ENCODE assay signal across 24 cellular contexts in genomic region chr22:40030757-40031092, GRCh38. TPM values are rescaled to one million over a fixed set of nuclear protein-coding genes. Genes with fewer than 3 reads are reported as not detected.
DNase-seq lines count a peak whose midpoint lies in the region; ATAC-seq, FAIRE-seq and TF ChIP-seq lines count a peak whose summit lies in the region.
"Had no signal": no experiment of that assay in that cellular context is flagged by ENCODE, and none has a peak within 500 bp of the region (broad histone marks: within the 10 kb centered on the region; RNA-seq: fewer than 3 reads in every experiment).

No MANE protein-coding gene starts in this region.

- H3K18ac ChIP-seq in H1 (ENCODE audit: extremely low read depth, low read length) = peak overlapping the region; percentile 19; the same call in 1 of the 2 replicates

- H2AK5ac ChIP-seq in H1 (ENCODE audit: low read depth, low read length) = no peak overlapping the region

- H3K9me3 ChIP-seq in H1 (ENCODE audit: insufficient read depth in 2 of 2, low read depth in 1 of 2, low read length in 1 of 2) (no peaks in the 10 kb centered on the region), upper lobe of right lung (no peaks in the 10 kb centered on the region), psoas muscle (no peaks in the 10 kb centered on the region)
- H3K9me3 ChIP-seq: right atrium auricular region, stomach had no signal

- no peak overlapping the region for H2BK20ac ChIP-seq in H1 (ENCODE audit: low read length)

- H3K9ac ChIP-seq in H1 (replicated peaks in 1 of 4; ENCODE audit: extremely low read depth in 1 of 4, low read depth in 3 of 4, low read length in 3 of 4) = no peak overlapping the region; a peak in 1 of 7 replicates

- ATAC-seq in upper lobe of right lung (no peak), GM21528 (IDR thresholded peaks at IDR 0.05; ENCODE audit: low FRiP score, unreplicated experiment) (no peak), GM19324 (IDR thresholded peaks at IDR 0.05; ENCODE audit: low FRiP score, unreplicated experiment) (no peak), psoas muscle (no peak)
- ATAC-seq: HCT116 had no signal

- no peak overlapping the region for H2AFZ ChIP-seq in H1 (ENCODE audit: low read length)

- FAIRE-seq in H1 (lab: Jason Lieb, UNC) = no peak
- FAIRE-seq: endometrium had no signal

- H3K36me3 ChIP-seq in H1 (ENCODE audit: control insufficient read depth in 2 of 4, insufficient read depth in 4 of 4, low read length in 3 of 4) (no peaks in the 10 kb centered on the region), upper lobe of right lung (no peaks in the 10 kb centered on the region), psoas muscle (ENCODE audit: insufficient read depth in 1 of 2, low read depth in 1 of 2) (no peaks in the 10 kb centered on the region)
- H3K36me3 ChIP-seq: cardiac muscle cell, right atrium auricular region had no signal

- H4K20me1 ChIP-seq in H1 (replicated peaks in 1 of 2; ENCODE audit: control insufficient read depth in 1 of 2, insufficient read depth in 2 of 2, low read length in 2 of 2) = peaks cover 0 to 5% of the 10 kb centered on the region in 2 experiments

- no peak overlapping the region for H3K56ac ChIP-seq in H1 (replicated peaks; ENCODE audit: insufficient read length, low read depth, low read length)

- no peak overlapping the region for H3K4ac ChIP-seq in H1 (replicated peaks; ENCODE audit: insufficient read length, low read depth, low read length)

- H3K9me3 Mint-ChIP-seq in activated naive CD4-positive, alpha-beta T cell treated with anti-CD3 and anti-CD28 coated beads, Interleukin-2, amount 10 ng/mL, durations not matched to agents 7 days and 5 days = no peaks in the 10 kb centered on the region
- H3K9me3 Mint-ChIP-seq: memory B cell, naive B cell had no signal

- H4K8ac ChIP-seq in H1 (ENCODE audit: extremely low read depth, insufficient read depth, low read length) = no peak overlapping the region

- H3K27ac Mint-ChIP-seq in activated naive CD4-positive, alpha-beta T cell treated with anti-CD3 and anti-CD28 coated beads, Interleukin-2, amount 10 ng/mL, durations not matched to agents 7 days and 5 days = no peak overlapping the region
- H3K27ac Mint-ChIP-seq: memory B cell, naive B cell had no signal

- POLR2A ChIA-PET in H1 (lab: Charles Lee; ENCODE audit: partially characterized antibody) = interaction anchor here (0.8 to 3.4 kb wide), 5 partner anchors 9 to 511 kb away, joined by 3 to 16 read pairs (median 4); no protein-coding TSS in a partner anchor

- WGBS in H1 (ENCODE audit: extremely low coverage in 1 of 2, insufficient coverage in 1 of 2, insufficient read length in 1 of 2, insufficient replicate concordance in 2 of 2, low coverage in 1 of 2, low lambda C conversion rate in 2 of 2, missing lambda C conversion rate in 1 of 2), 2 experiments = 87% methylated on average over 4 of the region's 4 CpGs; no CpG with 5 or more reads in 1 of the 2 experiments
- 83 to 93% (median 92%) methylated on average over 4 of the region's 4 CpGs for WGBS in psoas muscle, 3 donors

- TF ChIP-seq RAD21 in H1 (IDR thresholded peaks at IDR 0.05 in 1 of 2, conservative IDR thresholded peaks at IDR 0.05 in 1 of 2; ENCODE audit: low read depth in 2 of 2, low read length in 2 of 2) = no peak

- H3K36me3 Mint-ChIP-seq in activated naive CD4-positive, alpha-beta T cell treated with anti-CD3 and anti-CD28 coated beads, Interleukin-2, amount 10 ng/mL, durations not matched to agents 7 days and 5 days = no peaks in the 10 kb centered on the region
- H3K36me3 Mint-ChIP-seq: memory B cell, naive B cell had no signal

- H3K14ac ChIP-seq in H1 (ENCODE audit: insufficient read length) = no peak overlapping the region

- H3K27ac ChIP-seq in H1 (ENCODE audit: low read depth, low read length) (no peak overlapping the region), upper lobe of right lung (no peak overlapping the region), psoas muscle (no peak overlapping the region)
- H3K27ac ChIP-seq: cardiac muscle cell, right atrium auricular region, stomach had no signal

- no peak overlapping the region for H4K5ac ChIP-seq in H1 (ENCODE audit: insufficient read length, low read depth, low read length)

- no peak overlapping the region for H4K91ac ChIP-seq in H1 (replicated peaks; ENCODE audit: insufficient read length, low read length)

- no peaks in the 10 kb centered on the region for H3K79me2 ChIP-seq in H1 (ENCODE audit: control insufficient read depth in 1 of 2, insufficient read depth in 2 of 2, low read length in 2 of 2)

- no peak overlapping the region for H3K23ac ChIP-seq in H1 (ENCODE audit: insufficient read length)

- H2BK5ac ChIP-seq in H1 (ENCODE audit: low read depth, low read length) = 0 out of 2 replicates have a peak overlapping the region, but pooled peaks have one; percentile 19

- TF ChIP-seq CTCF in NB4 (IDR thresholded peaks at IDR 0.05; ENCODE audit: low read depth, low read length) (no peak), H1 (IDR thresholded peaks at IDR 0.05; ENCODE audit: control extremely low read depth in 1 of 3, insufficient read depth in 1 of 3, low read depth in 1 of 3, low read length in 3 of 3) (no peak), upper lobe of right lung (IDR thresholded peaks at IDR 0.05) (no peak), psoas muscle (IDR thresholded peaks at IDR 0.05) (no peak)

- H3K4me1 ChIP-seq in H1 (replicated peaks in 1 of 4; ENCODE audit: control insufficient read depth in 3 of 4, insufficient read depth in 4 of 4, low read length in 3 of 4) (peaks cover 0 to 6% (median 4%) of the 10 kb centered on the region in 4 experiments; a peak in 4 of 7 replicates), upper lobe of right lung (no peaks in the 10 kb centered on the region), psoas muscle (no peaks in the 10 kb centered on the region)
- H3K4me1 ChIP-seq: right atrium auricular region, stomach had no signal

- TF ChIP-seq POLR2A in NB4 (IDR thresholded peaks at IDR 0.05; ENCODE audit: extremely low read depth, insufficient read length) (no peak), H1 (IDR thresholded peaks at IDR 0.05; ENCODE audit: control extremely low read depth in 1 of 2, low read depth in 2 of 2, low read length in 2 of 2) (no peak)

- no peak overlapping the region for H2BK15ac ChIP-seq in H1 (ENCODE audit: low read length)

- H3K23me2 ChIP-seq in H1 (ENCODE audit: low read depth, low read length) = no peaks in the 10 kb centered on the region

- H2BK12ac ChIP-seq in H1 (ENCODE audit: low read depth, low read length) = no peak overlapping the region

- no peak overlapping the region for H2BK120ac ChIP-seq in H1 (replicated peaks; ENCODE audit: low read depth, low read length)

- intact Hi-C loops in upper lobe of right lung (cut with DNase I) (no loop called here), psoas muscle (cut with DNase I) (no loop called here)

- peaks cover 12% of the 10 kb centered on the region for H3K27me3 Mint-ChIP-seq in activated naive CD4-positive, alpha-beta T cell treated with anti-CD3 and anti-CD28 coated beads, Interleukin-2, amount 10 ng/mL, durations not matched to agents 7 days and 5 days

- no peak overlapping the region for H3K4me3 ChIP-seq in NB4 (ENCODE audit: low read depth, low read length)
- H3K4me3 ChIP-seq in H1 (ENCODE audit: extremely low read depth in 1 of 4, insufficient read depth in 2 of 4, low read depth in 3 of 4, low read length in 4 of 4) = no peak overlapping the region
- no peak overlapping the region for H3K4me3 ChIP-seq in upper lobe of right lung
- H3K4me3 ChIP-seq in psoas muscle = no peak overlapping the region
- H3K4me3 ChIP-seq: cardiac muscle cell, right atrium auricular region, stomach had no signal

- no peak overlapping the region for H3K4me2 ChIP-seq in H1 (ENCODE audit: insufficient read depth in 1 of 2, low read depth in 2 of 2, low read length in 2 of 2)

- TF ChIP-seq EP300 in H1 (IDR thresholded peaks at IDR 0.05; ENCODE audit: borderline replicate concordance in 1 of 2, low read depth in 2 of 2, low read length in 2 of 2) = no peak

- H3K4me1 Mint-ChIP-seq in activated naive CD4-positive, alpha-beta T cell treated with anti-CD3 and anti-CD28 coated beads, Interleukin-2, amount 10 ng/mL, durations not matched to agents 7 days and 5 days = peaks cover 17% of the 10 kb centered on the region
- H3K4me1 Mint-ChIP-seq: memory B cell had no signal

- H3K4me3 Mint-ChIP-seq in activated naive CD4-positive, alpha-beta T cell treated with anti-CD3 and anti-CD28 coated beads, Interleukin-2, amount 10 ng/mL, durations not matched to agents 7 days and 5 days = no peak overlapping the region
- H3K4me3 Mint-ChIP-seq: memory B cell, naive B cell had no signal

- peak; percentile 45 for DNase-seq in activated naive CD4-positive, alpha-beta T cell treated with anti-CD3 and anti-CD28 coated beads, Interleukin-2, amount 10 ng/mL, durations not matched to agents 7 days and 5 days
- DNase-seq in activated naive CD4-positive, alpha-beta T cell (lab: John Stamatoyannopoulos, UW) = no peak
- DNase-seq in NB4 (ENCODE audit: low read depth) = peak; percentile 46
- DNase-seq in H1 (ENCODE audit: low read depth in 1 of 2, low spot score in 2 of 2) = no peak
- DNase-seq in upper lobe of right lung = peak; percentile 39
- DNase-seq in psoas muscle = no peak
- DNase-seq: anterior cingulate cortex, KBM-7, naive B cell, NCI-H1930, NCI-H226, NCI-H774, OCI-M1, stomach, trophoblast cell had no signal

- H3K27me3 ChIP-seq in H1 (replicated peaks in 1 of 4; ENCODE audit: control insufficient read depth in 3 of 4, extremely low read depth in 1 of 4, insufficient read depth in 3 of 4, low read length in 3 of 4) (no peaks in the 10 kb centered on the region), upper lobe of right lung (no peaks in the 10 kb centered on the region), psoas muscle (ENCODE audit: insufficient read depth in 3 of 3, low read length in 2 of 3) (no peaks in the 10 kb centered on the region)
- H3K27me3 ChIP-seq: cardiac muscle cell, right atrium auricular region, stomach had no signal

- no peaks in the 10 kb centered on the region for H3K79me1 ChIP-seq in H1 (ENCODE audit: low read depth, low read length)

- CTCF ChIA-PET in activated naive CD4-positive, alpha-beta T cell treated with anti-CD3 and anti-CD28 coated beads, Interleukin-2, amount 10 ng/mL, durations not matched to agents 7 days and 5 days (lab: Charles Lee) = interaction anchor here (1.1 to 1.9 kb wide), 3 partner anchors 10 to 496 kb away, joined by 3 to 7 read pairs (median 7); partner anchors contain the start of gene ADSL
- CTCF ChIA-PET in H1 (lab: Charles Lee; ENCODE audit: partially characterized antibody) = interaction anchor here (0.7 to 13.2 kb wide), 7 partner anchors 7 to 496 kb away, joined by 3 to 159 read pairs (median 22); no protein-coding TSS in a partner anchor

RNA-seq across cellular contexts. Expression of gene FAM83F, which starts 36.0 kb away (rescaled TPM):
- 18.9 and 20.9 TPM in 2 replicates for total RNA-seq in H1 (2021; fragmentation: NEBNext Ultra II Directional; extraction: Animal tissue kit (Norgen Biotek cat#: 25700))
- 8.6 and 10.8 TPM in 2 replicates for polyA plus RNA-seq in H1 (2011; rRNA removed)
- polyA plus RNA-seq in H1 (2011; cell fraction: cytosol; rRNA removed) = 9.9 TPM
- 13.0 TPM for polyA plus RNA-seq in H1 (2011; cell fraction: nucleus; rRNA removed)
- polyA plus RNA-seq in H1 (2012, experiment 1 of 2) = 7.5 to 9.3 TPM (median 8.6 TPM) in 4 replicates
- polyA plus RNA-seq in H1 (2012, experiment 2 of 2) = 6.2 TPM
- 5.4 TPM for polyA plus RNA-seq in H1 (2013, experiment 1 of 2)
- 5.4 TPM for polyA plus RNA-seq in H1 (2013, experiment 2 of 2)
- 21.7 and 25.4 TPM in 2 replicates for polyA minus RNA-seq in H1 (2011; rRNA and poly(A)+ RNA removed)
- 9.5 TPM for polyA minus RNA-seq in H1 (2011; cell fraction: cytosol; rRNA and poly(A)+ RNA removed)
- polyA minus RNA-seq in H1 (2011; cell fraction: nucleus; rRNA and poly(A)+ RNA removed) = 10.1 TPM
- 0.35 TPM for total RNA-seq in upper lobe of right lung
- under 1 TPM in 3 of 4 donors, not detected in 1; 0.04 to 0.10 (median 0.09) TPM for total RNA-seq in psoas muscle
- polyA plus RNA-seq in psoas muscle = under 1 TPM; under 0.01 to 0.01 (median 0.01) TPM
- total RNA-seq: osteoblast had no signal
- polyA plus RNA-seq: BJ, cardiac muscle cell had no signal

Comparison
In these comparisons a context has a peak if more than half of its experiments do, and no peak if none do; other contexts are left out.
1. DNase-seq: peak in activated naive CD4-positive, alpha-beta T cell treated with anti-CD3 and anti-CD28 coated beads, Interleukin-2, amount 10 ng/mL, durations not matched to agents 7 days and 5 days (single experiment), NB4 (single experiment) and upper lobe of right lung (single experiment); none in activated naive CD4-positive, alpha-beta T cell (0 of 4), H1 (0 of 2) and psoas muscle (0 of 2).
2. RNA of gene FAM83F, which starts 36.0 kb away (total RNA-seq): 18.9 to 20.9 TPM in H1; 0.35 TPM in upper lobe of right lung (single experiment) and 0.04 to 0.10 TPM in psoas muscle; every median in the first group is over 10 times any median in the second.